1 cellular context compared by ENCODE assay signal in genomic region chr6:41733349-41733706, GRCh38.
TF ChIP-seq lines count a peak whose summit lies in the region.

No MANE protein-coding gene starts in this region.

TF ChIP-seq in HepG2, 621 proteins besides CTCF, POLR2A, EP300 and RAD21:
- TF ChIP-seq GABPB1 (CRISPR knock-in tag; IDR thresholded peaks at IDR 0.05) = no peak
- 0 out of 2 replicates have a peak, but pooled peaks have one; percentile 0 for TF ChIP-seq KLF9 (CRISPR knock-in tag; IDR thresholded peaks at IDR 0.05; ENCODE audit: low read depth)
- TF ChIP-seq THYN1 (CRISPR knock-in tag; IDR thresholded peaks at IDR 0.05; ENCODE audit: borderline replicate concordance, low read depth) = no peak
- 0 out of 2 replicates have a peak, but pooled peaks have one; percentile 7 for TF ChIP-seq HOXA3 (CRISPR knock-in tag; IDR thresholded peaks at IDR 0.05)
- peak; percentile 8; the same call in 1 of the 2 replicates for TF ChIP-seq MXD1 (CRISPR knock-in tag; IDR thresholded peaks at IDR 0.05)
- TF ChIP-seq, protein P1, sequence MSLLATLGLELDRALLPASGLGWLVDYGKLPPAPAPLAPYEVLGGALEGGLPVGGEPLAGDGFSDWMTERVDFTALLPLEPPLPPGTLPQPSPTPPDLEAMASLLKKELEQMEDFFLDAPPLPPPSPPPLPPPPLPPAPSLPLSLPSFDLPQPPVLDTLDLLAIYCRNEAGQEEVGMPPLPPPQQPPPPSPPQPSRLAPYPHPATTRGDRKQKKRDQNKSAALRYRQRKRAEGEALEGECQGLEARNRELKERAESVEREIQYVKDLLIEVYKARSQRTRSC (CRISPR knock-in tag; IDR thresholded peaks at IDR 0.05; ENCODE audit: low read depth) = no peak
- 0 out of 2 replicates have a peak, but pooled peaks have one; percentile 18 for TF ChIP-seq SIN3A (IDR thresholded peaks at IDR 0.05; ENCODE audit: borderline replicate concordance, low read depth, low read length)
- 0 out of 2 replicates have a peak, but pooled peaks have one; percentile 61 for TF ChIP-seq HES4 (CRISPR knock-in tag; IDR thresholded peaks at IDR 0.05; ENCODE audit: borderline replicate concordance)
- TF ChIP-seq ZNF607 (CRISPR knock-in tag; IDR thresholded peaks at IDR 0.05; ENCODE audit: borderline replicate concordance) = 0 out of 2 replicates have a peak, but pooled peaks have one; percentile 58
- TF ChIP-seq MED8 (CRISPR knock-in tag; IDR thresholded peaks at IDR 0.05; ENCODE audit: insufficient replicate concordance) = peak; percentile 7
- 0 out of 2 replicates have a peak, but pooled peaks have one; percentile 32 for TF ChIP-seq PAX8 (CRISPR knock-in tag; IDR thresholded peaks at IDR 0.05; ENCODE audit: borderline replicate concordance)
- no peak for TF ChIP-seq ZNF841 (CRISPR knock-in tag; IDR thresholded peaks at IDR 0.05; ENCODE audit: borderline replicate concordance)
- peak; percentile 11; the same call in 1 of the 2 replicates for TF ChIP-seq REPIN1 (CRISPR knock-in tag; IDR thresholded peaks at IDR 0.05; ENCODE audit: borderline replicate concordance, low read depth)
- no peak for TF ChIP-seq ASH2L (IDR thresholded peaks at IDR 0.05; ENCODE audit: insufficient read length, low read depth, low read length)
- 0 out of 2 replicates have a peak, but pooled peaks have one; percentile 20 for TF ChIP-seq TARDBP (CRISPR knock-in tag; IDR thresholded peaks at IDR 0.05)
- TF ChIP-seq, protein P2, sequence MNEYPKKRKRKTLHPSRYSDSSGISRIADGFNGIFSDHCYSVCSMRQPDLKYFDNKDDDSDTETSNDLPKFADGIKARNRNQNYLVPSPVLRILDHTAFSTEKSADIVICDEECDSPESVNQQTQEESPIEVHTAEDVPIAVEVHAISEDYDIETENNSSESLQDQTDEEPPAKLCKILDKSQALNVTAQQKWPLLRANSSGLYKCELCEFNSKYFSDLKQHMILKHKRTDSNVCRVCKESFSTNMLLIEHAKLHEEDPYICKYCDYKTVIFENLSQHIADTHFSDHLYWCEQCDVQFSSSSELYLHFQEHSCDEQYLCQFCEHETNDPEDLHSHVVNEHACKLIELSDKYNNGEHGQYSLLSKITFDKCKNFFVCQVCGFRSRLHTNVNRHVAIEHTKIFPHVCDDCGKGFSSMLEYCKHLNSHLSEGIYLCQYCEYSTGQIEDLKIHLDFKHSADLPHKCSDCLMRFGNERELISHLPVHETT (CRISPR knock-in tag; conservative IDR thresholded peaks at IDR 0.05) = no peak
- TF ChIP-seq RBM39 (IDR thresholded peaks at IDR 0.05; ENCODE audit: low read depth, low read length, poor library complexity, severe bottlenecking) = peak; percentile 3
- TF ChIP-seq, protein P3, sequence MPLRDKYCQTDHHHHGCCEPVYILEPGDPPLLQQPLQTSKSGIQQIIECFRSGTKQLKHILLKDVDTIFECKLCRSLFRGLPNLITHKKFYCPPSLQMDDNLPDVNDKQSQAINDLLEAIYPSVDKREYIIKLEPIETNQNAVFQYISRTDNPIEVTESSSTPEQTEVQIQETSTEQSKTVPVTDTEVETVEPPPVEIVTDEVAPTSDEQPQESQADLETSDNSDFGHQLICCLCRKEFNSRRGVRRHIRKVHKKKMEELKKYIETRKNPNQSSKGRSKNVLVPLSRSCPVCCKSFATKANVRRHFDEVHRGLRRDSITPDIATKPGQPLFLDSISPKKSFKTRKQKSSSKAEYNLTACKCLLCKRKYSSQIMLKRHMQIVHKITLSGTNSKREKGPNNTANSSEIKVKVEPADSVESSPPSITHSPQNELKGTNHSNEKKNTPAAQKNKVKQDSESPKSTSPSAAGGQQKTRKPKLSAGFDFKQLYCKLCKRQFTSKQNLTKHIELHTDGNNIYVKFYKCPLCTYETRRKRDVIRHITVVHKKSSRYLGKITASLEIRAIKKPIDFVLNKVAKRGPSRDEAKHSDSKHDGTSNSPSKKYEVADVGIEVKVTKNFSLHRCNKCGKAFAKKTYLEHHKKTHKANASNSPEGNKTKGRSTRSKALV (CRISPR knock-in tag; IDR thresholded peaks at IDR 0.05) = peak; percentile 51; the same call in 1 of the 2 replicates
- 0 out of 2 replicates have a peak, but pooled peaks have one; percentile 26 for TF ChIP-seq NR2C2 (CRISPR knock-in tag; IDR thresholded peaks at IDR 0.05; ENCODE audit: borderline replicate concordance)
- TF ChIP-seq ZNF768 (CRISPR knock-in tag; IDR thresholded peaks at IDR 0.05) = peak; percentile 8; the same call in 1 of the 2 replicates
- TF ChIP-seq, protein P4, sequence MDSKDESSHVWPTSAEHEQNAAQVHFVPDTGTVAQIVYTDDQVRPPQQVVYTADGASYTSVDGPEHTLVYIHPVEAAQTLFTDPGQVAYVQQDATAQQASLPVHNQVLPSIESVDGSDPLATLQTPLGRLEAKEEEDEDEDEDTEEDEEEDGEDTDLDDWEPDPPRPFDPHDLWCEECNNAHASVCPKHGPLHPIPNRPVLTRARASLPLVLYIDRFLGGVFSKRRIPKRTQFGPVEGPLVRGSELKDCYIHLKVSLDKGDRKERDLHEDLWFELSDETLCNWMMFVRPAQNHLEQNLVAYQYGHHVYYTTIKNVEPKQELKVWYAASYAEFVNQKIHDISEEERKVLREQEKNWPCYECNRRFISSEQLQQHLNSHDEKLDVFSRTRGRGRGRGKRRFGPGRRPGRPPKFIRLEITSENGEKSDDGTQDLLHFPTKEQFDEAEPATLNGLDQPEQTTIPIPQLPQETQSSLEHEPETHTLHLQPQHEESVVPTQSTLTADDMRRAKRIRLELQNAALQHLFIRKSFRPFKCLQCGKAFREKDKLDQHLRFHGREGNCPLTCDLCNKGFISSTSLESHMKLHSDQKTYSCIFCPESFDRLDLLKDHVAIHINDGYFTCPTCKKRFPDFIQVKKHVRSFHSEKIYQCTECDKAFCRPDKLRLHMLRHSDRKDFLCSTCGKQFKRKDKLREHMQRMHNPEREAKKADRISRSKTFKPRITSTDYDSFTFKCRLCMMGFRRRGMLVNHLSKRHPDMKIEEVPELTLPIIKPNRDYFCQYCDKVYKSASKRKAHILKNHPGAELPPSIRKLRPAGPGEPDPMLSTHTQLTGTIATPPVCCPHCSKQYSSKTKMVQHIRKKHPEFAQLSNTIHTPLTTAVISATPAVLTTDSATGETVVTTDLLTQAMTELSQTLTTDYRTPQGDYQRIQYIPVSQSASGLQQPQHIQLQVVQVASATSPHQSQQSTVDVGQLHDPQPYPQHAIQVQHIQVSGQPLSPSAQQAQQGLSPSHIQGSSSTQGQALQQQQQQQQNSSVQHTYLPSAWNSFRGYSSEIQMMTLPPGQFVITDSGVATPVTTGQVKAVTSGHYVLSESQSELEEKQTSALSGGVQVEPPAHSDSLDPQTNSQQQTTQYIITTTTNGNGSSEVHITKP (CRISPR knock-in tag; IDR thresholded peaks at IDR 0.05; ENCODE audit: low read depth) = 0 out of 2 replicates have a peak, but pooled peaks have one; percentile 0
- TF ChIP-seq THAP9 (CRISPR knock-in tag; IDR thresholded peaks at IDR 0.05; ENCODE audit: borderline replicate concordance) = 0 out of 2 replicates have a peak, but pooled peaks have one; percentile 17
- no peak for TF ChIP-seq AGO1 (IDR thresholded peaks at IDR 0.05; ENCODE audit: low read depth, low read length, poor library complexity, severe bottlenecking)
- peak; percentile 62; the same call in 1 of the 2 replicates for TF ChIP-seq ZNF605 (CRISPR knock-in tag; IDR thresholded peaks at IDR 0.05)
- no peak for TF ChIP-seq FOXA3 (CRISPR knock-in tag; IDR thresholded peaks at IDR 0.05)
- TF ChIP-seq GATAD1 (CRISPR knock-in tag; IDR thresholded peaks at IDR 0.05) = peak; percentile 3; the same call in 1 of the 2 replicates
- TF ChIP-seq ZNF563 (CRISPR knock-in tag; IDR thresholded peaks at IDR 0.05) = peak; percentile 65; the same call in 1 of the 2 replicates
- TF ChIP-seq ZNF276 (CRISPR knock-in tag; IDR thresholded peaks at IDR 0.05; ENCODE audit: low read depth) = 0 out of 2 replicates have a peak, but pooled peaks have one; percentile 57
- TF ChIP-seq ZNF446 (CRISPR knock-in tag; IDR thresholded peaks at IDR 0.05) = 0 out of 2 replicates have a peak, but pooled peaks have one; percentile 49
- no peak for TF ChIP-seq ZNF598 (CRISPR knock-in tag; IDR thresholded peaks at IDR 0.05; ENCODE audit: borderline replicate concordance)
- peak; percentile 7; the same call in 1 of the 2 replicates for TF ChIP-seq ZNF230 (CRISPR knock-in tag; IDR thresholded peaks at IDR 0.05)
- TF ChIP-seq SOX13 (IDR thresholded peaks at IDR 0.05) = no peak
- TF ChIP-seq SOX13 (CRISPR knock-in tag; conservative IDR thresholded peaks at IDR 0.05 in 1 of 2, IDR thresholded peaks at IDR 0.05 in 1 of 2) = 0 out of 4 replicates have a peak, but pooled peaks of 1 of the 2 experiments have one; percentile 3
- TF ChIP-seq STAG1 (CRISPR knock-in tag; IDR thresholded peaks at IDR 0.05) = no peak
